Comparison of ENCODE assay signal across 18 cellular contexts in genomic region chr4:173399016-173399415, GRCh38. TPM values are rescaled to one million over a fixed set of nuclear protein-coding genes. Genes with fewer than 3 reads are reported as not detected.
DNase-seq lines count a peak whose midpoint lies in the region; ATAC-seq and TF ChIP-seq lines count a peak whose summit lies in the region.
"Had no signal": no experiment of that assay in that cellular context is flagged by ENCODE, and none has a peak within 500 bp of the region (broad histone marks: within the 10 kb centered on the region; RNA-seq: fewer than 3 reads in every experiment).

Gene SCRG1 (minus strand): TSS chr4:173399116. CDS start chr4:173391414, 7,702 bp downstream.

- no peak for TF ChIP-seq CTCF in AG04449 (IDR thresholded peaks at IDR 0.05; ENCODE audit: insufficient read depth, low read length, missing control alignments)
- TF ChIP-seq CTCF in astrocyte of the spinal cord (IDR thresholded peaks at IDR 0.05; ENCODE audit: low read depth, low read length), result no peak

- H3K4me3 ChIP-seq in AG04449 (ENCODE audit: low read depth, low read length), result peak within 1 kb of the TSS; percentile 41
- H3K4me3 ChIP-seq in astrocyte of the spinal cord (ENCODE audit: low read depth, low read length), result no peak within 1 kb of the TSS
- H3K4me3 ChIP-seq in right cardiac atrium (ENCODE audit: low read length), result no peak within 1 kb of the TSS

- H3K27ac ChIP-seq in right cardiac atrium (ENCODE audit: low read length), result no peak within 1 kb of the TSS

- WGBS in right cardiac atrium, result 40% methylated on average over 4 of the region's 4 CpGs

- H3K9me3 ChIP-seq in right cardiac atrium (ENCODE audit: control insufficient read depth, low read length), result no peaks in the 10 kb centered on the region

- in situ Hi-C loops in astrocyte of the spinal cord (cut with HindIII; ENCODE audit: low sequenced_read_pairs), result no loop called here

- no peaks in the 10 kb centered on the region for H3K4me1 ChIP-seq in right cardiac atrium (ENCODE audit: control insufficient read depth, insufficient read depth, low read length)

- CTCF ChIA-PET in AG04449 (lab: Yijun Ruan, JAX), result interaction anchor here (1.0 to 3.4 kb wide), 5 partner anchors 13 to 89 kb away, joined by 3 to 22 read pairs (median 4); no protein-coding TSS in a partner anchor

- no peaks in the 10 kb centered on the region for H3K27me3 ChIP-seq in right cardiac atrium (ENCODE audit: control insufficient read depth, insufficient read depth)

- POLR2A ChIA-PET in AG04449 (lab: Yijun Ruan, JAX), result interaction anchor here (2.5 kb wide), 1 partner anchor 28 kb away, joined by 20 read pairs; the partner anchor contains the start of gene SAP30

- ATAC-seq in right cardiac atrium, result peak; percentile 76 to 97
- ATAC-seq: activated T-helper 17 cell treated with anti-CD3 and anti-CD28 coated beads, Interleukin-2, amount 50 U/mL, for 72 hours; HepG2; naive thymus-derived CD8-positive, alpha-beta T cell; Panc1 had no signal

- DNase-seq in AG04449 (ENCODE audit: low read depth, low spot score), result no peak
- peak; percentile 6 for DNase-seq in astrocyte of the spinal cord (ENCODE audit: low read depth, low spot score)
- peak; percentile 50 to 78 (median 70) for DNase-seq in right cardiac atrium
- peak; percentile 41 for DNase-seq in occipital lobe (lab: John Stamatoyannopoulos, UW)
- DNase-seq in NCI-H526 treated with DMSO at 0.1 percent for 48 hours (lab: John Stamatoyannopoulos, UW), result no peak
- no peak for DNase-seq in COR-L47 (lab: John Stamatoyannopoulos, UW)
- DNase-seq in NCI-H748 treated with DMSO at 0.1 percent for 48 hours (lab: John Stamatoyannopoulos, UW), result no peak
- no peak for DNase-seq in activated gamma-delta T cell treated with Interleukin-2 at 50 U/mL for 16 hours
- DNase-seq: activated CD4-positive, alpha-beta T cell treated with anti-CD3 and anti-CD28 coated beads, Interleukin-2, amount 50 U/mL, for 1 hour; naive thymus-derived CD8-positive, alpha-beta T cell; NCI-H1092 treated with DMSO at 0.1 percent for 48 hours; NCI-H446 treated with DMSO at 0.1 percent for 48 hours; stimulated activated CD4-positive, alpha-beta T cell treated with anti-CD3 and anti-CD28 coated beads, Interleukin-12 subunit alpha, Interleukin-12 subunit beta, amount 100 ng/mL, for 4 hours; trophoblast cell had no signal

- intact Hi-C loops in right cardiac atrium (cut with DNase I), result no loop called here

RNA-seq across cellular contexts. Expression of gene SCRG1, which starts in this region (rescaled TPM):
- total RNA-seq in right cardiac atrium (1 to 10 TPM in 3 of 4 donors, under 1 TPM in 1; 0.71 to 2.4 (median 1.7) TPM), occipital lobe (2.8 TPM)
- 1.5 TPM for polyA plus RNA-seq in right cardiac atrium
- total RNA-seq: activated T-helper 17 cell treated with anti-CD3 and anti-CD28 coated beads, Interleukin-2, amount 50 U/mL, for 72 hours; bronchial epithelial cell; HepG2; naive thymus-derived CD8-positive, alpha-beta T cell had no signal
- polyA plus RNA-seq: HepG2; naive thymus-derived CD8-positive, alpha-beta T cell had no signal

Comparison
In these comparisons a context has a peak if more than half of its experiments do, and no peak if none do; other contexts are left out.
1. DNase-seq: peak in astrocyte of the spinal cord (single experiment), right cardiac atrium (3 of 3) and occipital lobe (single experiment); none in AG04449 (single experiment), NCI-H526 treated with DMSO at 0.1 percent for 48 hours (single experiment), COR-L47 (single experiment), NCI-H748 treated with DMSO at 0.1 percent for 48 hours (single experiment) and activated gamma-delta T cell treated with Interleukin-2 at 50 U/mL for 16 hours (single experiment).